ENCODE assay signal across 20 cellular contexts in the genomic region with DNA sequence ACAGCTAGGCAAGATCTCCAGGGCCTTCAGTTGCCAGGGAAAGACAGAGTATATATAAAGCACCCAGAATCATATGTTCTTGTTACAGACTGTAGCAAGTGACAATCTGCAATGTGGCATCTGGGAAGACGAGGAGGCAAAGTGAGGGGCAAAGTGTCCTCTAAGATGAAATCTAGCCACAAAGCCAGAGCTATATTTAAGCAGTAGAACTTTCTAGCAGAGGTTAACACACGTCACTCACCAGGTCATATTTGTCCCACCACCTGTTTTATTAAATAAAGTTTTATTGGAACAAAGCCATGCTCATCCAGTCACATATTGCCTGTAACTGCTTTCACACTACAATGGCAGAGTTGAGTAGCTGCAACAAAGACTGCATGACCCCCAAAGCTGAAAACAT. TPM values are rescaled to one million over a fixed set of nuclear protein-coding genes. Genes with fewer than 3 reads are reported as not detected.
DNase-seq lines count a peak whose midpoint lies in the region; ATAC-seq, FAIRE-seq and TF ChIP-seq lines count a peak whose summit lies in the region.
"Had no signal": no experiment of that assay in that cellular context is flagged by ENCODE, and none has a peak within 500 bp of the region (broad histone marks: within the 10 kb centered on the region; RNA-seq: fewer than 3 reads in every experiment).

No MANE protein-coding gene starts in this region.

- 10% methylated on average over 2 of the region's 2 CpGs for WGBS in K562 (ENCODE audit: insufficient coverage, low coverage, missing lambda C conversion rate)
- whole genome bisulfite sequencing in hepatocyte (ENCODE audit: low lambda C conversion rate, missing lambda C conversion rate), result 94% methylated on average over 2 of the region's 2 CpGs
- no CpG with 5 or more reads among the region's 2 CpGs for WGBS in trophoblast cell (ENCODE audit: extremely low coverage, insufficient coverage, insufficient read length)
- WGBS in smooth muscle cell (ENCODE audit: low lambda C conversion rate), result 90% methylated on average over 2 of the region's 2 CpGs

- no peak for TF ChIP-seq CTCF in K562 (IDR thresholded peaks at IDR 0.05 in 2 of 3, conservative IDR thresholded peaks at IDR 0.05 in 1 of 3; ENCODE audit: insufficient read depth in 2 of 3, low read depth in 1 of 3, low read length in 3 of 3)
- no peak for TF ChIP-seq CTCF in hepatocyte (IDR thresholded peaks at IDR 0.05; ENCODE audit: poor library complexity)
- no peak for TF ChIP-seq CTCF in smooth muscle cell (IDR thresholded peaks at IDR 0.05; ENCODE audit: borderline replicate concordance, insufficient read depth, poor library complexity, severe bottlenecking)
- TF ChIP-seq CTCF in GM20000 (IDR thresholded peaks at IDR 0.05; ENCODE audit: extremely low read depth, missing control alignments), result no peak

- FAIRE-seq in K562 (lab: Jason Lieb, UNC) (no peak), frontal cortex (lab: Jason Lieb, UNC) (no peak)
- FAIRE-seq: A204.1 had no signal

- POLR2A ChIA-PET in K562 (lab: Yijun Ruan, JAX), result no interaction called here

- DNase-seq in K562 (ENCODE audit: extremely low read depth in 1 of 4, low spot score in 3 of 4) (no peak), hepatocyte (ENCODE audit: low spot score) (no peak), trophoblast cell (no peak), smooth muscle cell (lab: John Stamatoyannopoulos, UW; ENCODE audit: unreplicated experiment) (no peak), GM20000 (ENCODE audit: low spot score) (no peak), frontal cortex (ENCODE audit: low spot score in 2 of 2) (no peak)
- DNase-seq: CD4-positive, alpha-beta T cell; Karpas-422; NCI-H1092; NCI-H1417 treated with DMSO at 0.1 percent for 48 hours; NCI-H1694 treated with DMSO at 0.1 percent for 48 hours; NCI-H2081; NCI-H2227 treated with DMSO at 0.1 percent for 48 hours; NCI-H526 treated with DMSO at 0.1 percent for 48 hours; PC-9; SJCRH30 had no signal

- intact Hi-C loops in K562 (cut with micrococcal nuclease), result no loop called here

- no peaks in the 10 kb centered on the region for H3K9me2 ChIP-seq in hepatocyte (replicated peaks; ENCODE audit: insufficient read depth)

- H3K9me3 ChIP-seq in K562 (replicated peaks; ENCODE audit: control insufficient read depth, insufficient read depth, low read depth, low read length) (no peaks in the 10 kb centered on the region), hepatocyte (ENCODE audit: low read depth) (no peaks in the 10 kb centered on the region), trophoblast cell (ENCODE audit: insufficient read depth, low read depth, low read length) (no peaks in the 10 kb centered on the region), smooth muscle cell (replicated peaks; ENCODE audit: low read depth) (no peaks in the 10 kb centered on the region)
- H3K9me3 ChIP-seq: BLaER1 treated with 17β-estradiol and CSF1 and Interleukin-3, amounts not matched to agents 10 nM and 100 nM; SJCRH30 had no signal

- H3K4me2 ChIP-seq in K562 (ENCODE audit: insufficient read depth, low read length) (no peak overlapping the region), hepatocyte (peak overlapping the region; percentile 47), trophoblast cell (ENCODE audit: low read length) (no peak overlapping the region), smooth muscle cell (peak overlapping the region; percentile 68)
- H3K4me2 ChIP-seq: BLaER1 treated with 17β-estradiol and CSF1 and Interleukin-3, amounts not matched to agents 10 nM and 100 nM; PC-9 had no signal

- H2BK12ac ChIP-seq in trophoblast cell (ENCODE audit: low read length), result no peak overlapping the region

- H4K8ac ChIP-seq in trophoblast cell (ENCODE audit: low read depth, low read length), result no peak overlapping the region

- H3K4ac ChIP-seq in trophoblast cell (ENCODE audit: low read depth, low read length), result no peak overlapping the region

- TF ChIP-seq EP300 in K562 (IDR thresholded peaks at IDR 0.05; ENCODE audit: low read length), result no peak

- H3F3A ChIP-seq in smooth muscle cell (ENCODE audit: low read depth), result peaks cover 25% of the 10 kb centered on the region

- H3K27me3 ChIP-seq in K562 (ENCODE audit: control insufficient read depth in 2 of 2, insufficient read depth in 2 of 2, low read length in 2 of 2), result no peaks in the 10 kb centered on the region
- no peaks in the 10 kb centered on the region for H3K27me3 ChIP-seq in hepatocyte
- H3K27me3 ChIP-seq in trophoblast cell (ENCODE audit: insufficient read depth, low read length), result no peaks in the 10 kb centered on the region
- no peaks in the 10 kb centered on the region for H3K27me3 ChIP-seq in smooth muscle cell (ENCODE audit: low read depth)
- H3K27me3 ChIP-seq: BLaER1 treated with 17β-estradiol and CSF1 and Interleukin-3, amounts not matched to agents 10 nM and 100 nM; SJCRH30 had no signal

- H3K27ac ChIP-seq in K562 (ENCODE audit: extremely low read depth, low read depth, low read length) (no peak overlapping the region), hepatocyte (peak overlapping the region; percentile 78), trophoblast cell (ENCODE audit: low read depth, low read length) (peak overlapping the region; percentile 48), smooth muscle cell (ENCODE audit: low read depth) (peak overlapping the region; percentile 33)
- H3K27ac ChIP-seq: BLaER1 treated with 17β-estradiol and CSF1 and Interleukin-3, amounts not matched to agents 10 nM and 100 nM; PC-9; SJCRH30 had no signal

- no peak overlapping the region for H3K14ac ChIP-seq in trophoblast cell (ENCODE audit: low read length)

- H2BK120ac ChIP-seq in trophoblast cell (ENCODE audit: insufficient read depth, low read length, poor library complexity), result no peak overlapping the region

- BruUV-seq in K562 (replicated peaks; lab: Mats Ljungman, UMichigan), result no TSS peak

- peak overlapping the region; percentile 75 for H3K18ac ChIP-seq in trophoblast cell (ENCODE audit: low read length)

- no peak overlapping the region for H2AK5ac ChIP-seq in trophoblast cell (ENCODE audit: low read length)

- H3K23ac ChIP-seq in trophoblast cell (ENCODE audit: low read length), result no peak overlapping the region

- no peaks in the 10 kb centered on the region for H4K20me1 ChIP-seq in K562 (replicated peaks; ENCODE audit: control insufficient read depth, insufficient read depth, low read length)
- H4K20me1 ChIP-seq in hepatocyte (ENCODE audit: insufficient read depth, poor library complexity, severe bottlenecking), result peaks cover 5% of the 10 kb centered on the region
- peaks cover 100% of the 10 kb centered on the region for H4K20me1 ChIP-seq in smooth muscle cell (ENCODE audit: low read depth)
- H4K20me1 ChIP-seq: BLaER1 treated with 17β-estradiol and CSF1 and Interleukin-3, amounts not matched to agents 10 nM and 100 nM had no signal

- no peak overlapping the region for H4K12ac ChIP-seq in trophoblast cell (ENCODE audit: low read depth, low read length)

- CTCF ChIA-PET in K562 (lab: Yijun Ruan, JAX; ENCODE audit: low intra/inter-chr PET ratio), result no interaction called here

- ATAC-seq in K562 (no peak), GM21423 (IDR thresholded peaks at IDR 0.05; ENCODE audit: unreplicated experiment) (no peak)
- ATAC-seq: HCT116 had no signal

- no peak for TF ChIP-seq RAD21 in K562 (CRISPR knock-in tag; conservative IDR thresholded peaks at IDR 0.05 in 1 of 2, IDR thresholded peaks at IDR 0.05 in 1 of 2)

- H3K79me2 ChIP-seq in K562 (ENCODE audit: control insufficient read depth, insufficient read depth, low read length) (no peaks in the 10 kb centered on the region), hepatocyte (peaks cover 72% of the 10 kb centered on the region), trophoblast cell (ENCODE audit: control insufficient read depth, insufficient read depth, low read length, poor library complexity) (peaks cover 6% of the 10 kb centered on the region), smooth muscle cell (ENCODE audit: low read depth) (peaks cover 93% of the 10 kb centered on the region)

- no peak overlapping the region for H4K91ac ChIP-seq in trophoblast cell (ENCODE audit: low read depth, low read length)

- H3K4me3 ChIP-seq in K562, result no peak overlapping the region
- H3K4me3 ChIP-seq in hepatocyte, result no peak overlapping the region
- no peak overlapping the region for H3K4me3 ChIP-seq in trophoblast cell (ENCODE audit: low read depth, low read length)
- no peak overlapping the region for H3K4me3 ChIP-seq in smooth muscle cell
- H3K4me3 ChIP-seq: BLaER1 treated with 17β-estradiol and CSF1 and Interleukin-3, amounts not matched to agents 10 nM and 100 nM; PC-9; SJCRH30 had no signal

- H3K4me1 ChIP-seq in K562 (replicated peaks in 1 of 2; ENCODE audit: control insufficient read depth in 2 of 2, insufficient read depth in 2 of 2, low read length in 2 of 2) (no peaks in the 10 kb centered on the region), hepatocyte (ENCODE audit: insufficient read depth) (peaks cover 48% of the 10 kb centered on the region), trophoblast cell (ENCODE audit: control insufficient read depth in 1 of 2, insufficient read depth in 2 of 2, low read length in 2 of 2) (peaks cover 16 to 34% of the 10 kb centered on the region in 2 experiments), smooth muscle cell (ENCODE audit: low read depth) (peaks cover 5% of the 10 kb centered on the region)
- H3K4me1 ChIP-seq: SJCRH30 had no signal

- no peak overlapping the region for H2BK5ac ChIP-seq in trophoblast cell (ENCODE audit: low read depth, low read length, poor library complexity)

- H3K9ac ChIP-seq in K562 (ENCODE audit: insufficient read depth in 1 of 2, low read depth in 2 of 2, low read length in 2 of 2), result no peak overlapping the region
- H3K9ac ChIP-seq in trophoblast cell (ENCODE audit: low read length), result no peak overlapping the region
- no peak overlapping the region for H3K9ac ChIP-seq in smooth muscle cell (ENCODE audit: low read depth)
- H3K9ac ChIP-seq: BLaER1 treated with 17β-estradiol and CSF1 and Interleukin-3, amounts not matched to agents 10 nM and 100 nM had no signal

- H2AFZ ChIP-seq in K562 (ENCODE audit: low read depth, low read length) (no peak overlapping the region), hepatocyte (no peak overlapping the region), trophoblast cell (ENCODE audit: insufficient read depth, low read length, poor library complexity) (no peak overlapping the region), smooth muscle cell (ENCODE audit: low read depth) (no peak overlapping the region)
- H2AFZ ChIP-seq: PC-9 had no signal

- peaks cover 8% of the 10 kb centered on the region for H3K79me1 ChIP-seq in trophoblast cell (ENCODE audit: low read length)

- H3K36me3 ChIP-seq in K562 (ENCODE audit: control insufficient read depth, insufficient read depth, low read length) (no peaks in the 10 kb centered on the region), hepatocyte (replicated peaks; ENCODE audit: insufficient read depth, low read depth) (no peaks in the 10 kb centered on the region), trophoblast cell (ENCODE audit: control insufficient read depth in 1 of 2, insufficient read depth in 2 of 2, low read length in 2 of 2) (no peaks in the 10 kb centered on the region), smooth muscle cell (ENCODE audit: low read depth) (no peaks in the 10 kb centered on the region)
- H3K36me3 ChIP-seq: BLaER1 treated with 17β-estradiol and CSF1 and Interleukin-3, amounts not matched to agents 10 nM and 100 nM; SJCRH30 had no signal

- in situ Hi-C loops in K562 (cut with MboI), result no loop called here

- TF ChIP-seq POLR2A in K562 (conservative IDR thresholded peaks at IDR 0.05), result no peak

- no peaks in the 10 kb centered on the region for H3K9me1 ChIP-seq in K562 (ENCODE audit: control insufficient read depth, insufficient read depth, low read length)

RNA-seq across cellular contexts. Expression of gene PDZRN3, which starts 51.5 kb away (rescaled TPM):
- not detected in 2 replicates for total RNA-seq in K562 (2011; cell fraction: chromatin; rRNA removed; ENCODE audit: low replicate concordance)
- not detected in 2 replicates for total RNA-seq in K562 (2011; cell fraction: nucleolus; rRNA removed)
- not detected in 2 replicates for total RNA-seq in K562 (2011; cell fraction: nucleoplasm; rRNA removed)
- total RNA-seq in K562 (2014; rRNA removed) (not detected in 2 replicates), K562 (2014; rRNA removed; fragmentation: Illumina TruSeq; extraction: Trizol) (not detected in 2 replicates), K562 (2015; rRNA removed; fragmentation: Illumina TruSeq; extraction: Trizol) (not detected in 2 replicates), K562 (2021) (0.07 and 0.16 TPM in 2 replicates), hepatocyte (42.9 and 48.2 TPM in 2 replicates), smooth muscle cell (99.5 and 125 TPM in 2 replicates), frontal cortex (45.7 TPM)
- polyA plus RNA-seq in K562 (2011; rRNA removed) (not detected in 2 replicates), K562 (2014; fragmentation: Illumina TruSeq; extraction: Trizol) (not detected in 2 replicates), K562 (2014; fragmentation: Nextera tagmentation; extraction: Ambion mirVana) (not detected), K562 (2014; rRNA removed) (not detected in 2 replicates), hepatocyte (60.5 and 62.3 TPM in 2 replicates), smooth muscle cell (118 and 128 TPM in 2 replicates)
- not detected in 2 replicates for polyA plus RNA-seq in K562 (2011; cell fraction: cytosol; rRNA removed)
- polyA plus RNA-seq in K562 (2011; cell fraction: nucleus; rRNA removed), result not detected in 2 replicates
- polyA plus RNA-seq in K562 (2012), result not detected in 2 replicates
- not detected in 2 replicates for polyA minus RNA-seq in K562 (2011; rRNA and poly(A)+ RNA removed)
- not detected in 2 replicates for polyA minus RNA-seq in K562 (2011; cell fraction: cytosol; rRNA and poly(A)+ RNA removed)
- polyA minus RNA-seq in K562 (2011; cell fraction: nucleus; rRNA and poly(A)+ RNA removed), result not detected in 2 replicates
- polyA plus RNA-seq in trophoblast cell (2013), result 32.0 and 35.4 TPM in 2 replicates
- total RNA-seq: CD4-positive, alpha-beta T cell; PC-9 had no signal

Comparison
In these comparisons a context has a peak if more than half of its experiments do, and no peak if none do; other contexts are left out.
1. H3K4me2 ChIP-seq: peak in hepatocyte (single experiment) and smooth muscle cell (single experiment); none in K562 (single experiment) and trophoblast cell (single experiment).
2. RNA of gene PDZRN3, which starts 51.5 kb away (total RNA-seq): 99.5 to 125 TPM in smooth muscle cell, 45.7 TPM in frontal cortex (single experiment) and 42.9 to 48.2 TPM in hepatocyte; 0.07 to 0.16 TPM in K562; every median in the first group is over 10 times any median in the second.